ENCODE assay signal across 20 cellular contexts in genomic region chr17:32870969-32871368, GRCh38. TPM values are rescaled to one million over a fixed set of nuclear protein-coding genes. Genes with fewer than 3 reads are reported as not detected.
DNase-seq lines count a peak whose midpoint lies in the region; ATAC-seq and TF ChIP-seq lines count a peak whose summit lies in the region.
"Had no signal": no experiment of that assay in that cellular context is flagged by ENCODE, and none has a peak within 500 bp of the region (broad histone marks: within the 10 kb centered on the region; RNA-seq: fewer than 3 reads in every experiment).

No MANE protein-coding gene starts in this region.

- POLR2A ChIA-PET in HEK293T (lab: Yijun Ruan, JAX), result no interaction called here

- WGBS in spleen, 5 donors, result 44 to 93% (median 83%) methylated on average over 1 of the region's 1 CpG

- peak overlapping the region; percentile 54 for H3K4me3 ChIP-seq in adipocyte (ENCODE audit: low read length)
- no peak overlapping the region for H3K4me3 ChIP-seq in fibroblast of the aortic adventitia (ENCODE audit: low read depth, low read length)
- H3K4me3 ChIP-seq in spleen, result no peak overlapping the region
- H3K4me3 ChIP-seq: hepatocyte, vagina had no signal

- H3K9me3 ChIP-seq in adipocyte (ENCODE audit: control insufficient read depth, low read length), result no peaks in the 10 kb centered on the region
- no peaks in the 10 kb centered on the region for H3K9me3 ChIP-seq in spleen
- H3K9me3 ChIP-seq: vagina had no signal

- TF ChIP-seq POLR2A in spleen (IDR thresholded peaks at IDR 0.05), result no peak

- H3K4me3 Mint-ChIP-seq in stimulated activated naive B cell treated with anti-CD40 and anti-IgM and Interleukin-4, amounts not matched to agents 10 μg/mL and 1 μg/mL and 100 μg/mL, for 72 hours, result no peak overlapping the region
- H3K4me3 Mint-ChIP-seq: activated naive CD8-positive, alpha-beta T cell treated with anti-CD3 and anti-CD28 coated beads, Interleukin-2, amount 10 ng/mL, durations not matched to agents 7 days and 5 days; stimulated activated effector memory CD8-positive, alpha-beta T cell treated with anti-CD3 and anti-CD28 coated beads, Interleukin-12 subunit alpha, Interleukin-12 subunit beta, amount 100 ng/mL, for 72 hours had no signal

- DNase-seq in Daoy (ENCODE audit: low read depth) (peak; percentile 46), adipocyte (ENCODE audit: low read depth) (no peak), fibroblast of the aortic adventitia (ENCODE audit: low read depth) (peak; percentile 4), HEK293T (ENCODE audit: extremely low spot score) (no peak), spleen (no peak)
- DNase-seq in stimulated activated naive B cell treated with anti-CD40 and anti-IgM and Interleukin-4, amounts not matched to agents 10 μg/mL and 1 μg/mL and 100 μg/mL, for 72 hours, result peak; percentile 22
- no peak for DNase-seq in activated CD4-positive, alpha-beta T cell treated with anti-CD3 and anti-CD28 coated beads, Interleukin-2, amount 50 U/mL, for 1 hour
- DNase-seq: activated CD4-positive, alpha-beta T cell treated with anti-CD3 and anti-CD28 coated beads for 48 hours; activated naive CD8-positive, alpha-beta T cell treated with anti-CD3 and anti-CD28 coated beads, Interleukin-2, amount 10 ng/mL, durations not matched to agents 7 days and 5 days; activated T-cell treated with anti-CD3 and anti-CD28 coated beads for 4 hours; cortex of kidney; NCI-H1694; NCI-H510A; SIG-M5; T1000 had no signal

- no peak for TF ChIP-seq CTCF in fibroblast of the aortic adventitia (IDR thresholded peaks at IDR 0.05; ENCODE audit: insufficient read depth, low read length)
- TF ChIP-seq CTCF in spleen (IDR thresholded peaks at IDR 0.05 in 8 of 11, conservative IDR thresholded peaks at IDR 0.05 in 3 of 11), result no peak

- intact Hi-C loops in spleen (cut with DNase I; ENCODE audit: low total_unique reads), result no loop called here

- peaks cover 15 to 31% of the 10 kb centered on the region in 2 donors for H3K4me1 Mint-ChIP-seq in stimulated activated naive B cell treated with anti-CD40 and anti-IgM and Interleukin-4, amounts not matched to agents 10 μg/mL and 1 μg/mL and 100 μg/mL, for 72 hours

- H3K9me3 Mint-ChIP-seq in stimulated activated naive B cell treated with anti-CD40 and anti-IgM and Interleukin-4, amounts not matched to agents 10 μg/mL and 1 μg/mL and 100 μg/mL, for 72 hours, result no peaks in the 10 kb centered on the region
- H3K9me3 Mint-ChIP-seq: activated naive CD8-positive, alpha-beta T cell treated with anti-CD3 and anti-CD28 coated beads, Interleukin-2, amount 10 ng/mL, durations not matched to agents 7 days and 5 days; stimulated activated effector memory CD8-positive, alpha-beta T cell treated with anti-CD3 and anti-CD28 coated beads, Interleukin-12 subunit alpha, Interleukin-12 subunit beta, amount 100 ng/mL, for 72 hours had no signal

- H3K27me3 ChIP-seq in adipocyte (replicated peaks; ENCODE audit: control insufficient read depth, insufficient read depth, low read length) (no peaks in the 10 kb centered on the region), spleen (replicated peaks in 1 of 7) (peaks cover 0 to 1% (median 0%) of the 10 kb centered on the region in 7 donors)
- H3K27me3 ChIP-seq: hepatocyte, vagina had no signal

- no peaks in the 10 kb centered on the region for H3K27me3 Mint-ChIP-seq in stimulated activated naive B cell treated with anti-CD40 and anti-IgM and Interleukin-4, amounts not matched to agents 10 μg/mL and 1 μg/mL and 100 μg/mL, for 72 hours

- peak overlapping the region; percentile 68 for H3K9ac ChIP-seq in adipocyte (ENCODE audit: low read length)

- H3K4me1 ChIP-seq in adipocyte (ENCODE audit: control insufficient read depth, insufficient read depth, low read length) (peaks cover 52% of the 10 kb centered on the region), spleen (peaks cover 12 to 45% (median 33%) of the 10 kb centered on the region in 6 donors)

- H3K36me3 Mint-ChIP-seq in stimulated activated naive B cell treated with anti-CD40 and anti-IgM and Interleukin-4, amounts not matched to agents 10 μg/mL and 1 μg/mL and 100 μg/mL, for 72 hours, result peaks cover 2 to 5% of the 10 kb centered on the region in 2 donors
- H3K36me3 Mint-ChIP-seq: activated naive CD8-positive, alpha-beta T cell treated with anti-CD3 and anti-CD28 coated beads, Interleukin-2, amount 10 ng/mL, durations not matched to agents 7 days and 5 days had no signal

- peak overlapping the region in 3 of 8 donors; percentile 57 to 61 (median 58) for H3K27ac ChIP-seq in spleen
- H3K27ac ChIP-seq: hepatocyte had no signal

- ATAC-seq in stimulated activated naive B cell treated with anti-CD40 and anti-IgM and Interleukin-4, amounts not matched to agents 10 μg/mL and 1 μg/mL and 100 μg/mL, for 72 hours (replicated peaks), result peak; percentile 79 to 91
- ATAC-seq in GM19023 (IDR thresholded peaks at IDR 0.05; ENCODE audit: unreplicated experiment), result no peak
- ATAC-seq: stimulated activated effector memory CD8-positive, alpha-beta T cell treated with anti-CD3 and anti-CD28 coated beads, Interleukin-12 subunit alpha, Interleukin-12 subunit beta, amount 100 ng/mL, for 72 hours had no signal

- CTCF ChIA-PET in HEK293T (lab: Yijun Ruan, JAX), result no interaction called here

- H3K27ac Mint-ChIP-seq in stimulated activated naive B cell treated with anti-CD40 and anti-IgM and Interleukin-4, amounts not matched to agents 10 μg/mL and 1 μg/mL and 100 μg/mL, for 72 hours, result no peak overlapping the region
- H3K27ac Mint-ChIP-seq: activated naive CD8-positive, alpha-beta T cell treated with anti-CD3 and anti-CD28 coated beads, Interleukin-2, amount 10 ng/mL, durations not matched to agents 7 days and 5 days; stimulated activated effector memory CD8-positive, alpha-beta T cell treated with anti-CD3 and anti-CD28 coated beads, Interleukin-12 subunit alpha, Interleukin-12 subunit beta, amount 100 ng/mL, for 72 hours had no signal

- H3K36me3 ChIP-seq in adipocyte (ENCODE audit: control insufficient read depth, insufficient read depth, low read length, severe bottlenecking) (no peaks in the 10 kb centered on the region), spleen (no peaks in the 10 kb centered on the region)
- H3K36me3 ChIP-seq: vagina had no signal

TF ChIP-seq in HEK293T, 16 proteins besides CTCF, POLR2A, EP300 and RAD21:
- TF ChIP-seq LEF1 (IDR thresholded peaks at IDR 0.05; ENCODE audit: borderline replicate concordance) (no peak), TARDBP (IDR thresholded peaks at IDR 0.05) (no peak), CTBP1 (IDR thresholded peaks at IDR 0.05; ENCODE audit: borderline replicate concordance) (no peak), FOXA1 (IDR thresholded peaks at IDR 0.05) (no peak), NFRKB (IDR thresholded peaks at IDR 0.05) (no peak), ZNF384 (IDR thresholded peaks at IDR 0.05) (no peak)
- TF ChIP-seq, protein P1, sequence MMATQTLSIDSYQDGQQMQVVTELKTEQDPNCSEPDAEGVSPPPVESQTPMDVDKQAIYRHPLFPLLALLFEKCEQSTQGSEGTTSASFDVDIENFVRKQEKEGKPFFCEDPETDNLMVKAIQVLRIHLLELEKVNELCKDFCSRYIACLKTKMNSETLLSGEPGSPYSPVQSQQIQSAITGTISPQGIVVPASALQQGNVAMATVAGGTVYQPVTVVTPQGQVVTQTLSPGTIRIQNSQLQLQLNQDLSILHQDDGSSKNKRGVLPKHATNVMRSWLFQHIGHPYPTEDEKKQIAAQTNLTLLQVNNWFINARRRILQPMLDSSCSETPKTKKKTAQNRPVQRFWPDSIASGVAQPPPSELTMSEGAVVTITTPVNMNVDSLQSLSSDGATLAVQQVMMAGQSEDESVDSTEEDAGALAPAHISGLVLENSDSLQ (IDR thresholded peaks at IDR 0.05), result no peak

RNA-seq across cellular contexts. Expression of gene MYO1D, which starts 6.0 kb away (rescaled TPM):
- 24.4 and 25.5 TPM in 2 replicates for total RNA-seq in Daoy (2014; rRNA removed; shearing (Covaris generic))
- total RNA-seq in fibroblast of the aortic adventitia (ENCODE audit: low replicate concordance) (45.1 and 94.0 TPM in 2 replicates), spleen (10 to 100 TPM; 20.6 to 36.4 (median 24.1) TPM)
- 1 to 10 TPM; 2.3 to 7.5 (median 2.7) TPM for polyA plus RNA-seq in spleen

RNA-seq across cellular contexts. Expression of gene TMEM98, which starts 57.0 kb away (rescaled TPM):
- total RNA-seq in Daoy (2014; rRNA removed; shearing (Covaris generic)), result 57.9 and 67.3 TPM in 2 replicates
- total RNA-seq in fibroblast of the aortic adventitia (ENCODE audit: low replicate concordance) (95.5 and 232 TPM in 2 replicates), spleen (10 to 100 TPM; 12.0 to 41.1 (median 16.5) TPM)
- 1 to 10 TPM; 5.4 to 6.3 (median 5.7) TPM for polyA plus RNA-seq in spleen
- total RNA-seq: activated naive CD8-positive, alpha-beta T cell treated with anti-CD3 and anti-CD28 coated beads, Interleukin-2, amount 10 ng/mL, durations not matched to agents 7 days and 5 days; mononuclear cell had no signal

Comparison
In these comparisons a context has a peak if more than half of its experiments do, and no peak if none do; other contexts are left out.
1. DNase-seq: peak in Daoy (single experiment), fibroblast of the aortic adventitia (single experiment) and stimulated activated naive B cell treated with anti-CD40 and anti-IgM and Interleukin-4, amounts not matched to agents 10 μg/mL and 1 μg/mL and 100 μg/mL, for 72 hours (single experiment); none in adipocyte (single experiment), HEK293T (single experiment), activated CD4-positive, alpha-beta T cell treated with anti-CD3 and anti-CD28 coated beads, Interleukin-2, amount 50 U/mL, for 1 hour (single experiment) and spleen (single experiment).